1 cellular context compared by ENCODE assay signal in the genomic region with DNA sequence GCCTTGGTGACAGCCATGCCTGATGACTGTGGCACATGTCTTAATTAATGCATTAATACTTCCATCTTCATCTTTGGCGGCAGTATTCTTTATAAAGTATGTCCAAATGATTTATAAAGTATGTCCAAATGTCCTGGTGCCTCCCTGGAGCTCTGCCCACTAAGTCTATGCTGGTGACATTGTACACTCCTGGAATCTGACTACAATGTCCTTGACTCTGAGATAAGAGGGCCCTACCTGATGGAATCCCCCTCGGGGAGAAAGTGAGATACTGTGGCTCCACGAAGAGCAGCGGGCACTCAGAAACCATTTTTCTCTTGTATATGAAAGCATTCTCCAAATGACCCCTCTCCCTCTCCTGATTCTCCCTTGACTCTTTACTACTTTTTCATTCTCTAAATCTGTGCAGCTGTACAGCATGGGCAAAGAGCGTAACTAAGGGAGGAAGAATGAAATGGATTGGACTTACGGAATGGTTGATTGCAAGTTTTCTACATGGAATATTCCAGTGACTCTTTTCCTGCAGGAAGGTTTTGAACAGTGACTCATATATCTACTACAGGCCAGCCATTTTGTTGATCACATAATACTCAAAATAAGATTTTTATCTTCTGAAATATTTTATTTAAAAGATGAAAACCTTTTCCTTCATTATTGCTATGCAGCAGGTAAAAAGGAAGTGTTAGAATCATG.
TF ChIP-seq lines count a peak whose summit lies in the region.

No MANE protein-coding gene starts in this region.

TF ChIP-seq in endothelial cell of umbilical vein, 7 proteins besides CTCF, POLR2A, EP300 and RAD21 (continued from another document):
- TF ChIP-seq FOS (IDR thresholded peaks at IDR 0.05; ENCODE audit: borderline replicate concordance, insufficient read depth, low read length) = peak; percentile 66
- peak; percentile 58 for TF ChIP-seq JUN (IDR thresholded peaks at IDR 0.05; ENCODE audit: borderline replicate concordance, insufficient read depth, insufficient read length, low read depth)
- TF ChIP-seq, protein P1, sequence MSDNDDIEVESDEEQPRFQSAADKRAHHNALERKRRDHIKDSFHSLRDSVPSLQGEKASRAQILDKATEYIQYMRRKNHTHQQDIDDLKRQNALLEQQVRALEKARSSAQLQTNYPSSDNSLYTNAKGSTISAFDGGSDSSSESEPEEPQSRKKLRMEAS (IDR thresholded peaks at IDR 0.05; ENCODE audit: insufficient read depth, insufficient read length) = no peak
